In genomic region chr2:142718731-142719130, GRCh38 we compare ENCODE assay signal across 30 cellular contexts.
"Had no signal": no experiment of that assay in that cellular context is flagged by ENCODE, and none has a peak within 500 bp of the region (broad histone marks: within the 10 kb centered on the region; RNA-seq: fewer than 3 reads in every experiment).

No MANE protein-coding gene starts in this region.

- H3K4me3 ChIP-seq: adrenal gland, Peyer's patch, SJSA1 had no signal

- DNase-seq: activated CD4-positive, alpha-beta T cell treated with anti-CD3 and anti-CD28 coated beads for 36 hours; activated CD4-positive, alpha-beta T cell treated with anti-CD3 and anti-CD28 coated beads, Interleukin-2, amount 10 ng/mL, durations not matched to agents 7 days and 5 days; activated CD4-positive, alpha-beta T cell treated with anti-CD3 and anti-CD28 coated beads, Interleukin-2, amount 50 U/mL, for 48 hours; activated CD8-positive, alpha-beta T cell treated with anti-CD3 and anti-CD28 coated beads, Interleukin-2, amount 10 ng/mL, durations not matched to agents 7 days and 5 days; activated gamma-delta T cell treated with Interleukin-2 at 50 U/mL for 16 hours; activated naive CD4-positive, alpha-beta T cell treated with anti-CD3 and anti-CD28 coated beads for 36 hours; activated T-cell treated with anti-CD3 and anti-CD28 coated beads, Interleukin-2, amount 50 U/mL, for 24 hours; adrenal gland; anterior cingulate cortex; central memory CD4-positive, alpha-beta T cell; Karpas-422; NCI-H1048; NCI-H1105 treated with DMSO at 0.1 percent for 48 hours; NCI-H1436; NCI-H1694; NCI-H1930; NCI-H2081 treated with DMSO at 0.1 percent for 48 hours; NCI-H510A; NCI-H526; NCI-H748 treated with DMSO at 0.1 percent for 48 hours; NK-92 treated with Interleukin-12 subunit alpha and Interleukin-12 subunit beta, amount 100 ng/mL, for 24 hours; PC-3; Peyer's patch; RPMI8226; SHP77 treated with DMSO at 0.1 percent for 48 hours; SK-N-SH had no signal

- ATAC-seq: activated CD4-positive, alpha-beta T cell treated with anti-CD3 and anti-CD28 coated beads for 36 hours; activated CD4-positive, CD25-positive, alpha-beta regulatory T cell treated with anti-CD3 and anti-CD28 coated beads, Interleukin-2, amount 50 U/mL, for 24 hours; activated CD8-positive, alpha-beta T cell treated with anti-CD3 and anti-CD28 coated beads, Interleukin-2, amount 10 ng/mL, durations not matched to agents 7 days and 5 days; activated naive CD4-positive, alpha-beta T cell treated with anti-CD3 and anti-CD28 coated beads, Interleukin-2, amount 50 U/mL, for 72 hours; PC-3; WTC11 had no signal
